ENCODE assay signal across 8 cellular contexts in genomic region chr6:82589509-82590206, GRCh38.
DNase-seq lines count a peak whose midpoint lies in the region; ATAC-seq, FAIRE-seq and TF ChIP-seq lines count a peak whose summit lies in the region.

No MANE protein-coding gene starts in this region.

- WGBS in SK-N-SH (ENCODE audit: low lambda C conversion rate) = 62% methylated on average over 5 of the region's 5 CpGs

- H3K4me1 ChIP-seq in SK-N-SH (ENCODE audit: control insufficient read depth in 1 of 2, insufficient read depth in 2 of 2, low read depth in 1 of 2, low read length in 1 of 2) (no peaks in the 10 kb centered on the region; a peak in 1 of 4 replicates), keratinocyte (ENCODE audit: control insufficient read depth, extremely low read depth, insufficient read depth, low read length) (no peaks in the 10 kb centered on the region), lower lobe of right lung (no peaks in the 10 kb centered on the region)

- ATAC-seq in GM19463 (IDR thresholded peaks at IDR 0.05; ENCODE audit: unreplicated experiment) (peak; percentile 77), lower lobe of right lung (no peak), HG02840 (IDR thresholded peaks at IDR 0.05; ENCODE audit: low FRiP score, unreplicated experiment) (no peak)

- H2AFZ ChIP-seq in SK-N-SH (ENCODE audit: low read depth) (no peak overlapping the region), keratinocyte (ENCODE audit: control insufficient read depth, low read length) (no peak overlapping the region)

- peak; percentile 78 for DNase-seq in DMS53 (lab: John Stamatoyannopoulos, UW)
- peak; percentile 66 for DNase-seq in HS-27A (ENCODE audit: low read depth)
- DNase-seq in SK-N-SH = peak; percentile 20
- DNase-seq in keratinocyte (ENCODE audit: low read depth, low spot score) = no peak
- no peak for DNase-seq in lower lobe of right lung
- no peak for DNase-seq in NCI-H2196 treated with DMSO at 0.1 percent for 48 hours (lab: John Stamatoyannopoulos, UW; ENCODE audit: unreplicated experiment)

- peak overlapping the region in 1 of 2 experiments; percentile 51; a peak in 1 of 4 replicates for H3K27ac ChIP-seq in SK-N-SH (ENCODE audit: low read depth in 2 of 2, low read length in 1 of 2)
- H3K27ac ChIP-seq in keratinocyte (ENCODE audit: control insufficient read depth, insufficient read depth, low read length) = no peak overlapping the region
- no peak overlapping the region for H3K27ac ChIP-seq in lower lobe of right lung

- H3K36me3 ChIP-seq in SK-N-SH (replicated peaks in 1 of 2; ENCODE audit: control insufficient read depth in 1 of 2, insufficient read depth in 2 of 2, low read length in 1 of 2) (no peaks in the 10 kb centered on the region), keratinocyte (ENCODE audit: control insufficient read depth in 2 of 2, extremely low read depth in 1 of 2, insufficient read depth in 2 of 2, low read length in 2 of 2) (no peaks in the 10 kb centered on the region), lower lobe of right lung (no peaks in the 10 kb centered on the region)

- H3K9ac ChIP-seq in SK-N-SH (no peak overlapping the region), keratinocyte (ENCODE audit: control insufficient read depth, extremely low read depth, insufficient read depth, low read length) (no peak overlapping the region)

- H4K20me1 ChIP-seq in SK-N-SH (ENCODE audit: insufficient read depth) (no peaks in the 10 kb centered on the region), keratinocyte (ENCODE audit: control insufficient read depth, extremely low read depth, insufficient read depth, low read length) (no peaks in the 10 kb centered on the region)

- dilution Hi-C loops in keratinocyte (cut with MboI; ENCODE audit: extremely low pct_ligation_motif_present, low sequenced_read_pairs) = no loop called here

- FAIRE-seq in keratinocyte (lab: Jason Lieb, UNC) = peak; percentile 52

- H3K4me3 ChIP-seq in SK-N-SH (ENCODE audit: low read depth in 2 of 2, low read length in 1 of 2) (no peak overlapping the region), keratinocyte (ENCODE audit: control insufficient read depth in 2 of 3, extremely low read depth in 1 of 3, insufficient read depth in 2 of 3, low read depth in 1 of 3, low read length in 3 of 3) (no peak overlapping the region), lower lobe of right lung (no peak overlapping the region)

- peak; percentile 65 for TF ChIP-seq RAD21 in SK-N-SH (IDR thresholded peaks at IDR 0.05; ENCODE audit: low read length)

- TF ChIP-seq CTCF in SK-N-SH (IDR thresholded peaks at IDR 0.05) = peak; percentile 52
- peak; percentile 22 to 50 (median 44) for TF ChIP-seq CTCF in keratinocyte (optimal IDR thresholded peaks at IDR 0.05 in 1 of 3, IDR thresholded peaks at IDR 0.05 in 1 of 3, conservative IDR thresholded peaks at IDR 0.05 in 1 of 3; ENCODE audit: extremely low read depth in 1 of 3, insufficient read depth in 2 of 3, low read length in 3 of 3)
- no peak for TF ChIP-seq CTCF in lower lobe of right lung (IDR thresholded peaks at IDR 0.05)

- CTCF ChIA-PET in SK-N-SH (lab: Yijun Ruan, JAX) = no interaction called here

- H3K9me3 ChIP-seq in SK-N-SH (no peaks in the 10 kb centered on the region), keratinocyte (ENCODE audit: control insufficient read depth, low read depth, low read length) (no peaks in the 10 kb centered on the region), lower lobe of right lung (no peaks in the 10 kb centered on the region)

- H3K27me3 ChIP-seq in SK-N-SH (ENCODE audit: insufficient read depth) (no peaks in the 10 kb centered on the region), keratinocyte (ENCODE audit: control insufficient read depth, extremely low read depth, insufficient read depth, low read length) (no peaks in the 10 kb centered on the region), lower lobe of right lung (ENCODE audit: low read depth) (no peaks in the 10 kb centered on the region)

- H3K79me2 ChIP-seq in SK-N-SH (ENCODE audit: insufficient read depth) (no peaks in the 10 kb centered on the region), keratinocyte (ENCODE audit: control insufficient read depth, insufficient read depth, low read length) (no peaks in the 10 kb centered on the region)

- no peak; a peak in 1 of 4 replicates for TF ChIP-seq EP300 in SK-N-SH (IDR thresholded peaks at IDR 0.05; ENCODE audit: borderline replicate concordance in 1 of 2, low read depth in 1 of 2, low read length in 1 of 2)

- POLR2A ChIA-PET in SK-N-SH (lab: Yijun Ruan, JAX) = no interaction called here

- H3K9me2 ChIP-seq in SK-N-SH = no peaks in the 10 kb centered on the region

- intact Hi-C loops in lower lobe of right lung (cut with DNase I) = no loop called here

- no peaks in the 10 kb centered on the region for H3K9me1 ChIP-seq in keratinocyte (ENCODE audit: control insufficient read depth, extremely low read depth, insufficient read depth, low read length)

- H3K4me2 ChIP-seq in SK-N-SH = no peak overlapping the region
- no peak overlapping the region for H3K4me2 ChIP-seq in keratinocyte (ENCODE audit: control insufficient read depth, extremely low read depth, insufficient read depth, low read depth, low read length)

- H3F3A ChIP-seq in SK-N-SH (replicated peaks; ENCODE audit: insufficient read depth) = peaks cover 2% of the 10 kb centered on the region

TF ChIP-seq in SK-N-SH, 30 proteins besides CTCF, POLR2A, EP300 and RAD21:
- TF ChIP-seq ZBTB33 (IDR thresholded peaks at IDR 0.05; ENCODE audit: borderline replicate concordance, low read depth) = no peak
- peak; percentile 29; the same call in 1 of the 2 replicates for TF ChIP-seq FOSL2 (IDR thresholded peaks at IDR 0.05; ENCODE audit: borderline replicate concordance, low read depth)
- TF ChIP-seq GABPA (IDR thresholded peaks at IDR 0.05; ENCODE audit: low read depth) = no peak
- peak; percentile 26; the same call in 1 of the 2 replicates for TF ChIP-seq TCF12 (IDR thresholded peaks at IDR 0.05)
- peak; percentile 47; the same call in 1 of the 2 replicates for TF ChIP-seq JUND (IDR thresholded peaks at IDR 0.05)
- TF ChIP-seq EZH2phosphoT487 (IDR thresholded peaks at IDR 0.05; ENCODE audit: borderline replicate concordance, low read depth) = no peak
- 0 out of 2 replicates have a peak, but pooled peaks have one; percentile 23 for TF ChIP-seq RXRA (IDR thresholded peaks at IDR 0.05; ENCODE audit: borderline replicate concordance, low read depth)
- TF ChIP-seq SMC3 (IDR thresholded peaks at IDR 0.05; ENCODE audit: low read depth, low read length) = peak; percentile 47
- TF ChIP-seq, protein P1, sequence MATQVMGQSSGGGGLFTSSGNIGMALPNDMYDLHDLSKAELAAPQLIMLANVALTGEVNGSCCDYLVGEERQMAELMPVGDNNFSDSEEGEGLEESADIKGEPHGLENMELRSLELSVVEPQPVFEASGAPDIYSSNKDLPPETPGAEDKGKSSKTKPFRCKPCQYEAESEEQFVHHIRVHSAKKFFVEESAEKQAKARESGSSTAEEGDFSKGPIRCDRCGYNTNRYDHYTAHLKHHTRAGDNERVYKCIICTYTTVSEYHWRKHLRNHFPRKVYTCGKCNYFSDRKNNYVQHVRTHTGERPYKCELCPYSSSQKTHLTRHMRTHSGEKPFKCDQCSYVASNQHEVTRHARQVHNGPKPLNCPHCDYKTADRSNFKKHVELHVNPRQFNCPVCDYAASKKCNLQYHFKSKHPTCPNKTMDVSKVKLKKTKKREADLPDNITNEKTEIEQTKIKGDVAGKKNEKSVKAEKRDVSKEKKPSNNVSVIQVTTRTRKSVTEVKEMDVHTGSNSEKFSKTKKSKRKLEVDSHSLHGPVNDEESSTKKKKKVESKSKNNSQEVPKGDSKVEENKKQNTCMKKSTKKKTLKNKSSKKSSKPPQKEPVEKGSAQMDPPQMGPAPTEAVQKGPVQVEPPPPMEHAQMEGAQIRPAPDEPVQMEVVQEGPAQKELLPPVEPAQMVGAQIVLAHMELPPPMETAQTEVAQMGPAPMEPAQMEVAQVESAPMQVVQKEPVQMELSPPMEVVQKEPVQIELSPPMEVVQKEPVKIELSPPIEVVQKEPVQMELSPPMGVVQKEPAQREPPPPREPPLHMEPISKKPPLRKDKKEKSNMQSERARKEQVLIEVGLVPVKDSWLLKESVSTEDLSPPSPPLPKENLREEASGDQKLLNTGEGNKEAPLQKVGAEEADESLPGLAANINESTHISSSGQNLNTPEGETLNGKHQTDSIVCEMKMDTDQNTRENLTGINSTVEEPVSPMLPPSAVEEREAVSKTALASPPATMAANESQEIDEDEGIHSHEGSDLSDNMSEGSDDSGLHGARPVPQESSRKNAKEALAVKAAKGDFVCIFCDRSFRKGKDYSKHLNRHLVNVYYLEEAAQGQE (IDR thresholded peaks at IDR 0.05; ENCODE audit: low read depth, low read length) = no peak
- TF ChIP-seq RFX5 (IDR thresholded peaks at IDR 0.05; ENCODE audit: low read length) = no peak
- TF ChIP-seq USF1 (IDR thresholded peaks at IDR 0.05; ENCODE audit: borderline replicate concordance, low read depth) = no peak
- TF ChIP-seq YY1 (IDR thresholded peaks at IDR 0.05; ENCODE audit: low read depth) = no peak
- TF ChIP-seq, protein P2, sequence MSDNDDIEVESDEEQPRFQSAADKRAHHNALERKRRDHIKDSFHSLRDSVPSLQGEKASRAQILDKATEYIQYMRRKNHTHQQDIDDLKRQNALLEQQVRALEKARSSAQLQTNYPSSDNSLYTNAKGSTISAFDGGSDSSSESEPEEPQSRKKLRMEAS (IDR thresholded peaks at IDR 0.05; ENCODE audit: low read depth) = no peak

Comparison
In these comparisons a context has a peak if more than half of its experiments do, and no peak if none do; other contexts are left out.
1. DNase-seq: peak in DMS53 (single experiment), HS-27A (single experiment) and SK-N-SH (single experiment); none in keratinocyte (single experiment), lower lobe of right lung (single experiment) and NCI-H2196 treated with DMSO at 0.1 percent for 48 hours (single experiment).